Comparison of ENCODE assay signal across 23 cellular contexts in the genomic region with DNA sequence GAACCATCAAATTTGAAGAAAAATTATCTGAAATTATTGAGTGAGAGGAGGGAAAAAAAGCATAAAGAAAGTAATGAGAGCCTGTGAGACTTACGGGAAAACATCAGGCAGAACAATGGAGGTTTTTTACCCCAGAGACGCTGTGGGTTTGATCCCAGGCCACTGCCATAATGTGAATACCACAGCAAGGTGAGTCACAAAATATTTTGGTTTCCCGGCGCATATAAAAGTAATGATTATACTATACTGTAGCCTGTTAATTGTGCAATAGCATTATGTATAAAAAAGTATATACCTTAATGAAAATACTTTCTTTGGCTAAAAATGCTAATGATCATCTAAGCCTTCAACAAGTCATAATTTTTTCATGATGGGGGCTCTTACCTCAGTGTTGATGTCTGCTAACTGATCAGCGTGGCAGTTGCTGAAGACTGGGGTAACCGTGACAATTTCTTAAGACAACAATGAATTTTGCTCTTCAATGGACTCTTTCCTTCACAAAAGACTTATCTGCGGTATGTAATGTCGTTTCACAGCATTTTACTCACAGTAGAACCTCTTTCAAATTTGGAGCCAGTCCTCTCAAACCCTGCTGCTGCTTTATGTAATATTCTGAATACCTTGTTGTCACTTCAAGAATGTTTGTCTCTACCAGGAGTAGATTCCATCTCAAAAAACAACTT.
DNase-seq lines count a peak whose midpoint lies in the region; ATAC-seq and TF ChIP-seq lines count a peak whose summit lies in the region.
"Had no signal": no experiment of that assay in that cellular context is flagged by ENCODE, and none has a peak within 500 bp of the region (broad histone marks: within the 10 kb centered on the region; RNA-seq: fewer than 3 reads in every experiment).

No MANE protein-coding gene starts in this region.

- H3K9me3 Mint-ChIP-seq in H9 (peaks cover 9 to 20% of the 10 kb centered on the region in 2 experiments), WTC11 (peaks cover 18% of the 10 kb centered on the region)

- H3K4me3 Mint-ChIP-seq in H9 (peak overlapping the region; percentile 30 to 37; a peak in 4 of 5 replicates), WTC11 (peak overlapping the region; percentile 54)
- H3K4me3 Mint-ChIP-seq: immature natural killer cell, memory B cell had no signal

- no peak overlapping the region for H2BK20ac ChIP-seq in H9 (ENCODE audit: low read depth, low read length, poor library complexity, severe bottlenecking)

- no peak for TF ChIP-seq EP300 in gastroesophageal sphincter (IDR thresholded peaks at IDR 0.05)

- H3K23me2 ChIP-seq in H9 (ENCODE audit: insufficient read length, low read depth, low read length, poor library complexity, severe bottlenecking) = peaks cover 5% of the 10 kb centered on the region

- DNase-seq in H9 = no peak
- no peak for DNase-seq in WTC11 (ENCODE audit: low spot score)
- peak; percentile 64 for DNase-seq in glomerular visceral epithelial cell (ENCODE audit: extremely low spot score)
- no peak for DNase-seq in OCI-M2 (lab: John Stamatoyannopoulos, UW; ENCODE audit: unreplicated experiment)
- DNase-seq in activated naive CD4-positive, alpha-beta T cell treated with anti-CD3 and anti-CD28 coated beads, Interleukin-2, amount 50 U/mL, for 16 hours = no peak
- DNase-seq: activated CD8-positive, alpha-beta memory T cell treated with anti-CD3 and anti-CD28 coated beads for 24 hours; amygdala; immature natural killer cell; NCI-H1105; NCI-H2171 treated with DMSO at 0.1 percent for 48 hours; NCI-H82; right cardiac atrium; RPMI8226; T-helper 2 cell had no signal

- H3K4me3 ChIP-seq in ACC112 (ENCODE audit: low read depth, low read length) (no peak overlapping the region), gastroesophageal sphincter (no peak overlapping the region)
- H3K4me3 ChIP-seq: A549, GM12878, HAP-1, vagina had no signal

- no peak overlapping the region for H2AK5ac ChIP-seq in H9 (ENCODE audit: insufficient read length, low read length)

- H3K9me3 ChIP-seq in H9 (ENCODE audit: control insufficient read depth, low read depth, low read length) (no peaks in the 10 kb centered on the region), gastroesophageal sphincter (peaks cover 0 to 7% (median 0%) of the 10 kb centered on the region in 3 donors)
- H3K9me3 ChIP-seq: HAP-1, vagina had no signal

- ATAC-seq in WTC11 (no peak), gastroesophageal sphincter (no peak), GM18867 (IDR thresholded peaks at IDR 0.05; ENCODE audit: unreplicated experiment) (no peak)
- ATAC-seq: A549, GM12878, right cardiac atrium had no signal

- CTCF ChIA-PET in WTC11 (lab: Charles Lee) = interaction anchor here (2.4 kb wide), 1 partner anchor 25 kb away, joined by 14 read pairs; no protein-coding TSS in a partner anchor

- H3T11ph ChIP-seq in H9 (ENCODE audit: low read length) = no peak overlapping the region

- no peaks in the 10 kb centered on the region for H3K27me3 ChIP-seq in ACC112 (ENCODE audit: insufficient read depth, low read length)
- H3K27me3 ChIP-seq in H9 (ENCODE audit: insufficient read depth, low read length) = no peaks in the 10 kb centered on the region
- H3K27me3 ChIP-seq in gastroesophageal sphincter = no peaks in the 10 kb centered on the region
- H3K27me3 ChIP-seq: vagina had no signal

- H4K8ac ChIP-seq in H9 (replicated peaks; ENCODE audit: insufficient read length, low read depth, low read length) = no peak overlapping the region

- H4K91ac ChIP-seq in H9 (ENCODE audit: insufficient read length, low read depth, low read length) = no peak overlapping the region

- peaks cover 36% of the 10 kb centered on the region for H3K4me1 ChIP-seq in ACC112 (ENCODE audit: control insufficient read depth, insufficient read depth, low read length, unreplicated experiment)
- H3K4me1 ChIP-seq in H9 (ENCODE audit: insufficient read depth, low read length) = peaks cover 19% of the 10 kb centered on the region; the same call in 1 of the 2 replicates
- peaks cover 0 to 4% (median 3%) of the 10 kb centered on the region in 3 donors for H3K4me1 ChIP-seq in gastroesophageal sphincter
- H3K4me1 ChIP-seq: A549, HAP-1 had no signal

- H3K36me3 Mint-ChIP-seq in H9 (ENCODE audit: insufficient read depth in 1 of 3, low read depth in 3 of 3) (peaks cover 5 to 17% (median 11%) of the 10 kb centered on the region in 3 experiments), WTC11 (peaks cover 26% of the 10 kb centered on the region)
- H3K36me3 Mint-ChIP-seq: immature natural killer cell, memory B cell had no signal

- no peak overlapping the region for H3K56ac ChIP-seq in H9 (ENCODE audit: insufficient read length, low read depth, low read length)

- H3K79me2 ChIP-seq in ACC112 (ENCODE audit: control insufficient read depth, insufficient read depth, low read length, unreplicated experiment) = no peaks in the 10 kb centered on the region
- H3K79me2 ChIP-seq in H9 (ENCODE audit: insufficient read depth, low read length) = peaks cover 6% of the 10 kb centered on the region; the same call in 1 of the 2 replicates

- WGBS in H9 (ENCODE audit: extremely low coverage, insufficient read length, low lambda C conversion rate) = no CpG with 5 or more reads among the region's 8 CpGs
- 73 to 87% methylated on average over 7 to 8 of the region's 8 CpGs for WGBS in gastroesophageal sphincter (ENCODE audit: low coverage in 1 of 2), 2 donors

- POLR2A ChIA-PET in WTC11 (lab: Charles Lee) = no interaction called here

- no peaks in the 10 kb centered on the region for H3K36me3 ChIP-seq in ACC112 (ENCODE audit: insufficient read depth, low read length)
- H3K36me3 ChIP-seq in gastroesophageal sphincter = no peaks in the 10 kb centered on the region
- H3K36me3 ChIP-seq: HAP-1, vagina had no signal

- no peak overlapping the region for H2BK5ac ChIP-seq in H9 (ENCODE audit: insufficient read length, low read length)

- H2BK15ac ChIP-seq in H9 (ENCODE audit: low read depth, low read length) = no peak overlapping the region

- no peak overlapping the region for H3K23ac ChIP-seq in H9 (ENCODE audit: insufficient read length, low read depth, low read length)

- no peaks in the 10 kb centered on the region for H4K20me1 ChIP-seq in H9 (ENCODE audit: control insufficient read depth, insufficient read depth, insufficient read length)

- peaks cover 85 to 91% of the 10 kb centered on the region in 2 experiments for H3K4me1 Mint-ChIP-seq in H9
- H3K4me1 Mint-ChIP-seq in WTC11 = peaks cover 89% of the 10 kb centered on the region

- no peaks in the 10 kb centered on the region for H3K27me3 Mint-ChIP-seq in H9 (ENCODE audit: low read depth)
- H3K27me3 Mint-ChIP-seq in WTC11 (ENCODE audit: low read depth) = no peaks in the 10 kb centered on the region; the same call in 1 of the 2 replicates
- H3K27me3 Mint-ChIP-seq: IgD-negative memory B cell had no signal

- no peak for TF ChIP-seq CTCF in H9 (conservative IDR thresholded peaks at IDR 0.05)
- TF ChIP-seq CTCF in WTC11 (IDR thresholded peaks at IDR 0.05) = no peak
- no peak for TF ChIP-seq CTCF in gastroesophageal sphincter (IDR thresholded peaks at IDR 0.05)

- H2BK12ac ChIP-seq in H9 (ENCODE audit: insufficient read length, low read depth, low read length) = no peak overlapping the region

- no peak overlapping the region for H4K5ac ChIP-seq in H9 (ENCODE audit: insufficient read length, low read depth, low read length)

- TF ChIP-seq POLR2A in gastroesophageal sphincter (IDR thresholded peaks at IDR 0.05) = no peak

- H3K14ac ChIP-seq in H9 (ENCODE audit: insufficient read depth, low read length) = no peak overlapping the region

- H3K27ac ChIP-seq in ACC112 (ENCODE audit: low read depth, low read length) (peak overlapping the region; percentile 62), H9 (ENCODE audit: insufficient read length, low read depth, low read length) (peak overlapping the region; percentile 79), gastroesophageal sphincter (no peak overlapping the region)
- H3K27ac ChIP-seq: A549, vagina had no signal

- H3K79me1 ChIP-seq in H9 (ENCODE audit: insufficient read depth, low read depth, low read length, poor library complexity, severe bottlenecking) = no peaks in the 10 kb centered on the region

- H3K9ac ChIP-seq in H9 (ENCODE audit: extremely low read depth, insufficient read length, low read length) = no peak overlapping the region

- H2BK120ac ChIP-seq in H9 (ENCODE audit: low read depth, low read length, poor library complexity, severe bottlenecking) = no peak overlapping the region

- no peak overlapping the region for H3K4ac ChIP-seq in H9 (ENCODE audit: low read depth, low read length)

- H2AFZ ChIP-seq in ACC112 (ENCODE audit: low read length, unreplicated experiment) (peak overlapping the region; percentile 39), H9 (ENCODE audit: low read length) (no peak overlapping the region)

- H3K4me2 ChIP-seq in H9 (ENCODE audit: insufficient read depth, insufficient read length, low read length) = peak overlapping the region; percentile 41
- H3K4me2 ChIP-seq: A549 had no signal

- peak overlapping the region; percentile 65 for H3K18ac ChIP-seq in H9 (ENCODE audit: insufficient read length, low read depth, low read length)

- H3K27ac Mint-ChIP-seq in H9 (peak overlapping the region; percentile 22 to 98 (median 71); a peak in 6 of 7 replicates), WTC11 (peak overlapping the region; percentile 96)
- H3K27ac Mint-ChIP-seq: IgD-negative memory B cell, immature natural killer cell, memory B cell had no signal

TF ChIP-seq in WTC11, 78 proteins besides CTCF, POLR2A, EP300 and RAD21:
- TF ChIP-seq, protein P1, sequence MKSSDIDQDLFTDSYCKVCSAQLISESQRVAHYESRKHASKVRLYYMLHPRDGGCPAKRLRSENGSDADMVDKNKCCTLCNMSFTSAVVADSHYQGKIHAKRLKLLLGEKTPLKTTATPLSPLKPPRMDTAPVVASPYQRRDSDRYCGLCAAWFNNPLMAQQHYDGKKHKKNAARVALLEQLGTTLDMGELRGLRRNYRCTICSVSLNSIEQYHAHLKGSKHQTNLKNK (CRISPR knock-in tag; IDR thresholded peaks at IDR 0.05) = no peak
- TF ChIP-seq, protein P2, sequence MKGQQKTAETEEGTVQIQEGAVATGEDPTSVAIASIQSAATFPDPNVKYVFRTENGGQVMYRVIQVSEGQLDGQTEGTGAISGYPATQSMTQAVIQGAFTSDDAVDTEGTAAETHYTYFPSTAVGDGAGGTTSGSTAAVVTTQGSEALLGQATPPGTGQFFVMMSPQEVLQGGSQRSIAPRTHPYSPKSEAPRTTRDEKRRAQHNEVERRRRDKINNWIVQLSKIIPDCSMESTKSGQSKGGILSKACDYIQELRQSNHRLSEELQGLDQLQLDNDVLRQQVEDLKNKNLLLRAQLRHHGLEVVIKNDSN (CRISPR knock-in tag; IDR thresholded peaks at IDR 0.05) = no peak
- TF ChIP-seq EMX1 (CRISPR knock-in tag; IDR thresholded peaks at IDR 0.05) = no peak
- TF ChIP-seq, protein P3, sequence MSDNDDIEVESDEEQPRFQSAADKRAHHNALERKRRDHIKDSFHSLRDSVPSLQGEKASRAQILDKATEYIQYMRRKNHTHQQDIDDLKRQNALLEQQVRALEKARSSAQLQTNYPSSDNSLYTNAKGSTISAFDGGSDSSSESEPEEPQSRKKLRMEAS (CRISPR knock-in tag; IDR thresholded peaks at IDR 0.05) = no peak
- TF ChIP-seq ZNF219 (CRISPR knock-in tag; IDR thresholded peaks at IDR 0.05; ENCODE audit: borderline replicate concordance) = no peak

Comparison
In these comparisons a context has a peak if more than half of its experiments do, and no peak if none do; other contexts are left out.
1. H3K27ac ChIP-seq: peak in ACC112 (single experiment) and H9 (single experiment); none in gastroesophageal sphincter (0 of 4).